14 cellular contexts compared by ENCODE assay signal in genomic region chr13:42394361-42395065, GRCh38.
A peak's percentile ranks its signal among the peaks of the same experiment; 100 is the strongest.
DNase-seq lines count a peak whose midpoint lies in the region; ATAC-seq and TF ChIP-seq lines count a peak whose summit lies in the region.
"Had no signal": no experiment of that assay in that cellular context is flagged by ENCODE, and none has a peak within 500 bp of the region (broad histone marks: within the 10 kb centered on the region; RNA-seq: fewer than 3 reads in every experiment).

No MANE protein-coding gene starts in this region.

- H3K4me3 Mint-ChIP-seq in CD4-positive, alpha-beta memory T cell = peak overlapping the region; percentile 41 to 90 (median 79)
- peak overlapping the region; percentile 54 for H3K4me3 Mint-ChIP-seq in activated CD4-positive, alpha-beta T cell treated with anti-CD3 and anti-CD28 coated beads, Interleukin-2, amount 10 ng/mL, durations not matched to agents 7 days and 5 days
- H3K4me3 Mint-ChIP-seq: dendritic cell treated with granulocyte-macrophage colony-stimulating factor and Interleukin-4, amounts not matched to agents 40 ng/mL and 50 ng/mL, for 4 days had no signal

- no peaks in the 10 kb centered on the region for H3K36me3 Mint-ChIP-seq in CD4-positive, alpha-beta memory T cell
- H3K36me3 Mint-ChIP-seq in activated CD4-positive, alpha-beta T cell treated with anti-CD3 and anti-CD28 coated beads, Interleukin-2, amount 10 ng/mL, durations not matched to agents 7 days and 5 days (ENCODE audit: low read depth) = peaks cover 12% of the 10 kb centered on the region

- no peaks in the 10 kb centered on the region for H3K27me3 Mint-ChIP-seq in CD4-positive, alpha-beta memory T cell
- no peaks in the 10 kb centered on the region for H3K27me3 Mint-ChIP-seq in activated CD4-positive, alpha-beta T cell treated with anti-CD3 and anti-CD28 coated beads, Interleukin-2, amount 10 ng/mL, durations not matched to agents 7 days and 5 days
- H3K27me3 Mint-ChIP-seq: dendritic cell treated with granulocyte-macrophage colony-stimulating factor and Interleukin-4, amounts not matched to agents 40 ng/mL and 50 ng/mL, for 4 days had no signal

- no peak overlapping the region for H3K9ac ChIP-seq in BLaER1

- peak overlapping the region; percentile 85 to 99 (median 94) for H3K27ac Mint-ChIP-seq in CD4-positive, alpha-beta memory T cell
- H3K27ac Mint-ChIP-seq in activated CD4-positive, alpha-beta T cell treated with anti-CD3 and anti-CD28 coated beads, Interleukin-2, amount 10 ng/mL, durations not matched to agents 7 days and 5 days = peak overlapping the region; percentile 96
- H3K27ac Mint-ChIP-seq: dendritic cell treated with granulocyte-macrophage colony-stimulating factor and Interleukin-4, amounts not matched to agents 40 ng/mL and 50 ng/mL, for 4 days had no signal

- H3K27me3 ChIP-seq in BLaER1 (no peaks in the 10 kb centered on the region), thyroid gland (no peaks in the 10 kb centered on the region)
- no peaks in the 10 kb centered on the region for H3K27me3 ChIP-seq in CD4-positive, alpha-beta memory T cell (ENCODE audit: insufficient read depth, low read length)
- no peaks in the 10 kb centered on the region for H3K27me3 ChIP-seq in effector memory CD4-positive, alpha-beta T cell (replicated peaks; ENCODE audit: control insufficient read depth, insufficient read depth, low read length, poor library complexity, severe bottlenecking)

- H3K36me3 ChIP-seq in BLaER1 = no peaks in the 10 kb centered on the region
- H3K36me3 ChIP-seq in CD4-positive, alpha-beta memory T cell (ENCODE audit: insufficient read depth, low read length) = no peaks in the 10 kb centered on the region
- H3K36me3 ChIP-seq in effector memory CD4-positive, alpha-beta T cell (ENCODE audit: control insufficient read depth, insufficient read depth, low read length) = no peaks in the 10 kb centered on the region
- no peaks in the 10 kb centered on the region for H3K36me3 ChIP-seq in thyroid gland

- H3K4me1 Mint-ChIP-seq in CD4-positive, alpha-beta memory T cell = peaks cover 60 to 78% (median 68%) of the 10 kb centered on the region in 4 donors
- H3K4me1 Mint-ChIP-seq in activated CD4-positive, alpha-beta T cell treated with anti-CD3 and anti-CD28 coated beads, Interleukin-2, amount 10 ng/mL, durations not matched to agents 7 days and 5 days = peaks cover 71% of the 10 kb centered on the region

- H3K9me3 Mint-ChIP-seq in CD4-positive, alpha-beta memory T cell = peaks cover 0 to 7% (median 0%) of the 10 kb centered on the region in 8 donors
- peaks cover 8% of the 10 kb centered on the region for H3K9me3 Mint-ChIP-seq in activated CD4-positive, alpha-beta T cell treated with anti-CD3 and anti-CD28 coated beads, Interleukin-2, amount 10 ng/mL, durations not matched to agents 7 days and 5 days
- H3K9me3 Mint-ChIP-seq: dendritic cell treated with granulocyte-macrophage colony-stimulating factor and Interleukin-4, amounts not matched to agents 40 ng/mL and 50 ng/mL, for 4 days had no signal

- TF ChIP-seq POLR2A in thyroid gland (IDR thresholded peaks at IDR 0.05) = no peak

- CTCF ChIA-PET in CD4-positive, alpha-beta memory T cell (lab: Charles Lee; ENCODE audit: partially characterized antibody) = interaction anchor here (1.3 to 3.0 kb wide), 3 partner anchors 9 to 84 kb away, joined by 3 to 14 read pairs (median 10); no protein-coding TSS in a partner anchor
- CTCF ChIA-PET in activated CD4-positive, alpha-beta T cell treated with anti-CD3 and anti-CD28 coated beads, Interleukin-2, amount 10 ng/mL, durations not matched to agents 7 days and 5 days (lab: Charles Lee) = interaction anchor here (1.4 to 3.6 kb wide), 4 partner anchors 8 to 21 kb away, joined by 3 to 35 read pairs (median 6); no protein-coding TSS in a partner anchor

- peak in 1 of 5 donors; percentile 22 for DNase-seq in CD4-positive, alpha-beta memory T cell
- peak; percentile 18 for DNase-seq in activated CD4-positive, alpha-beta T cell treated with anti-CD3 and anti-CD28 coated beads, Interleukin-2, amount 10 ng/mL, durations not matched to agents 7 days and 5 days
- no peak for DNase-seq in effector memory CD4-positive, alpha-beta T cell
- no peak for DNase-seq in NCI-H1092 treated with DMSO at 0.1 percent for 48 hours (lab: John Stamatoyannopoulos, UW)
- no peak for DNase-seq in thyroid gland
- no peak for DNase-seq in NCI-H510A (lab: John Stamatoyannopoulos, UW)
- DNase-seq: hippocampal formation, NCI-H2081, NCI-H82, RPMI8226 had no signal

- H3K9me3 ChIP-seq in BLaER1 = no peaks in the 10 kb centered on the region; the same call in 1 of the 2 replicates
- no peaks in the 10 kb centered on the region for H3K9me3 ChIP-seq in CD4-positive, alpha-beta memory T cell (ENCODE audit: control insufficient read depth in 1 of 2, low read length in 2 of 2)
- no peaks in the 10 kb centered on the region for H3K9me3 ChIP-seq in effector memory CD4-positive, alpha-beta T cell (ENCODE audit: control insufficient read depth, low read length)
- H3K9me3 ChIP-seq in thyroid gland = no peaks in the 10 kb centered on the region

- H3K4me1 ChIP-seq in BLaER1 (peaks cover 44% of the 10 kb centered on the region), thyroid gland (no peaks in the 10 kb centered on the region)
- H3K4me1 ChIP-seq in CD4-positive, alpha-beta memory T cell (ENCODE audit: insufficient read depth, low read length) = peaks cover 63% of the 10 kb centered on the region
- H3K4me1 ChIP-seq in effector memory CD4-positive, alpha-beta T cell (ENCODE audit: control insufficient read depth, insufficient read depth, low read length, poor library complexity, severe bottlenecking) = peaks cover 48% of the 10 kb centered on the region

- WGBS in thyroid gland, 2 donors = 75 to 78% methylated on average over 5 of the region's 5 CpGs

- no peaks in the 10 kb centered on the region for H4K20me1 ChIP-seq in BLaER1

- POLR2A ChIA-PET in CD4-positive, alpha-beta memory T cell (lab: Charles Lee; ENCODE audit: partially characterized antibody) = interaction anchor here (1.2 to 6.2 kb wide), 9 partner anchors 9 to 123 kb away, joined by 3 to 48 read pairs (median 18); partner anchors contain the start of gene AKAP11
- POLR2A ChIA-PET in activated CD4-positive, alpha-beta T cell treated with anti-CD3 and anti-CD28 coated beads, Interleukin-2, amount 10 ng/mL, durations not matched to agents 7 days and 5 days (lab: Charles Lee) = interaction anchor here (0.7 kb wide), 1 partner anchor 26 kb away, joined by 5 read pairs; no protein-coding TSS in a partner anchor

- TF ChIP-seq CTCF in thyroid gland (IDR thresholded peaks at IDR 0.05) = no peak

- peak overlapping the region; percentile 69 for H3K4me2 ChIP-seq in BLaER1

- H3K27ac ChIP-seq in BLaER1 (peak overlapping the region; percentile 45), thyroid gland (no peak overlapping the region)
- peak overlapping the region; percentile 55 for H3K27ac ChIP-seq in CD4-positive, alpha-beta memory T cell (ENCODE audit: low read depth, low read length)
- peak overlapping the region; percentile 48 for H3K27ac ChIP-seq in effector memory CD4-positive, alpha-beta T cell (ENCODE audit: insufficient read depth, low read length, poor library complexity, severe bottlenecking)
- H3K27ac ChIP-seq: C4-2B had no signal

- intact Hi-C loops in CD4-positive, alpha-beta memory T cell (cut with micrococcal nuclease) = loop anchor here (5.0 to 10.0 kb wide), 2 partner anchors 70 to 122 kb away; partner anchors contain the start of gene AKAP11
- intact Hi-C loops in thyroid gland (cut with DNase I) = no loop called here

- H3K4me3 ChIP-seq in BLaER1 = no peak overlapping the region
- peak overlapping the region in 1 of 2 donors; percentile 5 for H3K4me3 ChIP-seq in CD4-positive, alpha-beta memory T cell (ENCODE audit: low read length in 2 of 2)
- no peak overlapping the region for H3K4me3 ChIP-seq in effector memory CD4-positive, alpha-beta T cell (ENCODE audit: insufficient read depth, low read depth, low read length, poor library complexity, severe bottlenecking)
- H3K4me3 ChIP-seq in thyroid gland (replicated peaks in 1 of 3) = no peak overlapping the region

- no peak for ATAC-seq in GM21526 (IDR thresholded peaks at IDR 0.05; ENCODE audit: low FRiP score, unreplicated experiment)

Comparison
In these comparisons a context has a peak if more than half of its experiments do, and no peak if none do; other contexts are left out.
1. H3K27ac ChIP-seq: peak in BLaER1 (single experiment), CD4-positive, alpha-beta memory T cell (single experiment) and effector memory CD4-positive, alpha-beta T cell (single experiment); none in thyroid gland (0 of 3).